In genomic region chr6:148829415-148830101, GRCh38 we compare ENCODE assay signal across 1 cellular context.
TF ChIP-seq lines count a peak whose summit lies in the region.

No MANE protein-coding gene starts in this region.

TF ChIP-seq in WTC11, 78 proteins besides CTCF, POLR2A, EP300 and RAD21 (continued from another document):
- TF ChIP-seq, protein P1, sequence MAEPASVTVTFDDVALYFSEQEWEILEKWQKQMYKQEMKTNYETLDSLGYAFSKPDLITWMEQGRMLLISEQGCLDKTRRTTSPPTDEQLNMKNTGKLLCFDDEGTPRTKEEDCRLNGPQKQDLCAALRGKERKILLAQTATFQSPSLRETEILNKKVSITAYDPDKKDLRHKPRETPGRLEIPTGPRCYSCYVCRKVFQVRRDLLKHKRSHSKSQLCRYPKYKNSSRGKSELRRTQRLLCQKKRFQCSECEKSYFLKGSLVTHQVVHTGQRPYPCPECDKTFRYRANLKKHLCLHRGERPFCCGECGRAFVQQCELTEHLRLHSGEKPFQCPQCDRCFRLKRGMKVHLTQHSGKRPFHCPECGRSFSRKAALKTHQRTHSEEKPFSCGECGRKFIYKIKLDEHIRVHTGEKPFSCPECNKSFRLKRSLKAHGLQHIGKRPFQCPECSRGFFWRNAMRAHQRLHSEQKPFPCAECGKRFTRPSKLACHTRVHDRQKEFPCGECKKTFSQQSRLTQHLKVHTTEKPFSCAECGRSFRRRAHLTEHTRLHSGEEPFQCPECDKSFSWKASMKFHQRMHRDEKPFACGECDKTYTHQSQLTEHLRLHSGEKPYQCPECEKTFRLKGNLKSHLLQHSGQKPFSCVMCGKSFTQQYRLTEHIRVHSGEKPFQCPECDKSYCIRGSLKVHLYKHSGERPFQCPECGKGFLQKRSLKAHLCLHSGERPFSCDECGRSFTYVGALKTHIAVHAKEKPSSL (CRISPR knock-in tag; conservative IDR thresholded peaks at IDR 0.05), result no peak
- TF ChIP-seq NR1H2 (CRISPR knock-in tag; IDR thresholded peaks at IDR 0.05), result no peak
- TF ChIP-seq ZNF263 (CRISPR knock-in tag; IDR thresholded peaks at IDR 0.05; ENCODE audit: low read depth), result no peak
